15 cellular contexts compared by ENCODE assay signal in genomic region chr19:47143322-47144073, GRCh38. TPM values are rescaled to one million over a fixed set of nuclear protein-coding genes. Genes with fewer than 3 reads are reported as not detected.
DNase-seq lines count a peak whose midpoint lies in the region; ATAC-seq, FAIRE-seq and TF ChIP-seq lines count a peak whose summit lies in the region.
"Had no signal": no experiment of that assay in that cellular context is flagged by ENCODE, and none has a peak within 500 bp of the region (broad histone marks: within the 10 kb centered on the region; RNA-seq: fewer than 3 reads in every experiment).

No MANE protein-coding gene starts in this region.

- H4K91ac ChIP-seq in H1 (replicated peaks; ENCODE audit: insufficient read length, low read length) (no peak overlapping the region), neuronal stem cell (ENCODE audit: low read depth, low read length, poor library complexity) (no peak overlapping the region)

- TF ChIP-seq POLR2A in A549 (IDR thresholded peaks at IDR 0.05; ENCODE audit: low read length) (no peak), H1 (IDR thresholded peaks at IDR 0.05; ENCODE audit: control extremely low read depth in 1 of 2, low read depth in 2 of 2, low read length in 2 of 2) (no peak), prostate gland (IDR thresholded peaks at IDR 0.05) (no peak)

- FAIRE-seq in A549 (lab: Jason Lieb, UNC) (no peak), H1 (lab: Jason Lieb, UNC) (no peak)

- H2BK120ac ChIP-seq in H1 (replicated peaks; ENCODE audit: low read depth, low read length), result no peak overlapping the region
- H2BK120ac ChIP-seq in neuronal stem cell (ENCODE audit: low read depth, low read length), result no peak overlapping the region

- H4K8ac ChIP-seq in H1 (ENCODE audit: extremely low read depth, insufficient read depth, low read length) (no peak overlapping the region), neuronal stem cell (ENCODE audit: low read depth, low read length) (no peak overlapping the region)

- H3K27ac ChIP-seq in A549, result peak overlapping the region in 1 of 2 experiments; percentile 29; a peak in 3 of 6 replicates
- peak overlapping the region; percentile 42; the same call in 1 of the 2 replicates for H3K27ac ChIP-seq in H1 (ENCODE audit: low read depth, low read length)
- peak overlapping the region; percentile 39 to 61 for H3K27ac ChIP-seq in prostate gland
- no peak overlapping the region for H3K27ac ChIP-seq in naive thymus-derived CD4-positive, alpha-beta T cell (ENCODE audit: low read depth, low read length)
- H3K27ac ChIP-seq in neuronal stem cell (replicated peaks; ENCODE audit: low read length), result no peak overlapping the region
- H3K27ac ChIP-seq: ascending aorta, coronary artery, tibial artery had no signal

- TF ChIP-seq CTCF in A549 (IDR thresholded peaks at IDR 0.05), result no peak
- TF ChIP-seq CTCF in LNCaP clone FGC (IDR thresholded peaks at IDR 0.05; ENCODE audit: control insufficient read depth, extremely low read depth, insufficient read depth), result no peak
- no peak for TF ChIP-seq CTCF in H1 (IDR thresholded peaks at IDR 0.05; ENCODE audit: control extremely low read depth in 1 of 3, insufficient read depth in 1 of 3, low read depth in 1 of 3, low read length in 3 of 3)
- TF ChIP-seq CTCF in prostate gland (IDR thresholded peaks at IDR 0.05), result peak in 1 of 4 experiments; percentile 1
- no peak for TF ChIP-seq CTCF in GM20000 (IDR thresholded peaks at IDR 0.05; ENCODE audit: extremely low read depth, missing control alignments)

- H3K4me2 ChIP-seq in A549 (peak overlapping the region; percentile 44), H1 (ENCODE audit: insufficient read depth in 1 of 2, low read depth in 2 of 2, low read length in 2 of 2) (no peak overlapping the region), neuronal stem cell (ENCODE audit: insufficient read depth, low read length, poor library complexity, severe bottlenecking) (no peak overlapping the region)

- peaks cover 17 to 34% of the 10 kb centered on the region in 2 experiments for H4K20me1 ChIP-seq in H1 (replicated peaks in 1 of 2; ENCODE audit: control insufficient read depth in 1 of 2, insufficient read depth in 2 of 2, low read length in 2 of 2)

- H3K18ac ChIP-seq in H1 (ENCODE audit: extremely low read depth, low read length), result no peak overlapping the region
- no peak overlapping the region for H3K18ac ChIP-seq in neuronal stem cell (ENCODE audit: low read length)

- H3K27ac Mint-ChIP-seq in naive thymus-derived CD4-positive, alpha-beta T cell, result peak overlapping the region in 4 of 9 donors; percentile 11 to 73 (median 42)

- H3K9me3 ChIP-seq in A549 (no peaks in the 10 kb centered on the region), H1 (ENCODE audit: insufficient read depth in 2 of 2, low read depth in 1 of 2, low read length in 1 of 2) (no peaks in the 10 kb centered on the region), prostate gland (no peaks in the 10 kb centered on the region), neuronal stem cell (replicated peaks in 1 of 2; ENCODE audit: control insufficient read depth in 2 of 2, insufficient read depth in 1 of 2, low read depth in 1 of 2, low read length in 2 of 2) (no peaks in the 10 kb centered on the region)
- no peaks in the 10 kb centered on the region for H3K9me3 ChIP-seq in naive thymus-derived CD4-positive, alpha-beta T cell (ENCODE audit: control insufficient read depth in 2 of 3, low read length in 3 of 3)
- H3K9me3 ChIP-seq: ascending aorta, tibial artery had no signal

- peaks cover 34% of the 10 kb centered on the region for H3K4me1 ChIP-seq in A549
- H3K4me1 ChIP-seq in H1 (replicated peaks in 1 of 4; ENCODE audit: control insufficient read depth in 3 of 4, insufficient read depth in 4 of 4, low read length in 3 of 4), result no peaks in the 10 kb centered on the region
- no peaks in the 10 kb centered on the region for H3K4me1 ChIP-seq in prostate gland (replicated peaks)
- H3K4me1 ChIP-seq in naive thymus-derived CD4-positive, alpha-beta T cell (ENCODE audit: control insufficient read depth in 2 of 2, insufficient read depth in 2 of 2, low read length in 2 of 2), result peaks cover 21 to 38% of the 10 kb centered on the region in 2 donors
- no peaks in the 10 kb centered on the region for H3K4me1 ChIP-seq in neuronal stem cell (ENCODE audit: control insufficient read depth in 2 of 2, insufficient read depth in 1 of 2, low read depth in 1 of 2, low read length in 2 of 2)
- H3K4me1 ChIP-seq: ascending aorta, tibial artery had no signal

- H4K5ac ChIP-seq in H1 (ENCODE audit: insufficient read length, low read depth, low read length), result no peak overlapping the region

- H3K36me3 Mint-ChIP-seq in naive thymus-derived CD4-positive, alpha-beta T cell, result peaks cover 3 to 39% (median 25%) of the 10 kb centered on the region in 5 donors

- peaks cover 31 to 90% of the 10 kb centered on the region in 2 experiments for H3K79me2 ChIP-seq in H1 (ENCODE audit: control insufficient read depth in 1 of 2, insufficient read depth in 2 of 2, low read length in 2 of 2)

- H3K4me3 ChIP-seq in A549 (no peak overlapping the region), LNCaP clone FGC (ENCODE audit: low read depth, low read length) (no peak overlapping the region), H1 (ENCODE audit: extremely low read depth in 1 of 4, insufficient read depth in 2 of 4, low read depth in 3 of 4, low read length in 4 of 4) (no peak overlapping the region), prostate gland (no peak overlapping the region), neuronal stem cell (ENCODE audit: low read length in 2 of 2) (no peak overlapping the region)
- H3K4me3 ChIP-seq in naive thymus-derived CD4-positive, alpha-beta T cell (ENCODE audit: low read length), result no peak overlapping the region
- H3K4me3 ChIP-seq: ascending aorta, coronary artery, tibial artery had no signal

- CTCF ChIA-PET in A549 (lab: Yijun Ruan, JAX), result interaction anchor here (0.6 to 26.9 kb wide), 10 partner anchors 11 to 130 kb away, joined by 3 to 364 read pairs (median 5); partner anchors contain the start of gene SAE1
- CTCF ChIA-PET in H1 (lab: Charles Lee; ENCODE audit: partially characterized antibody), result interaction anchor here (0.8 to 2.3 kb wide), 9 partner anchors 11 to 104 kb away, joined by 3 to 10 read pairs (median 3); no protein-coding TSS in a partner anchor
- CTCF ChIA-PET in naive thymus-derived CD4-positive, alpha-beta T cell (lab: Charles Lee), result interaction anchor here (0.8 to 1.6 kb wide), 4 partner anchors 18 to 101 kb away, joined by 3 to 5 read pairs (median 4); no protein-coding TSS in a partner anchor

- no peak overlapping the region for H2BK15ac ChIP-seq in H1 (ENCODE audit: low read length)
- no peak overlapping the region for H2BK15ac ChIP-seq in neuronal stem cell (ENCODE audit: low read length)

- peaks cover 22 to 59% (median 44%) of the 10 kb centered on the region in 4 experiments; a peak in 7 of 8 replicates for H3K36me3 ChIP-seq in H1 (ENCODE audit: control insufficient read depth in 2 of 4, insufficient read depth in 4 of 4, low read length in 3 of 4)
- peaks cover 0 to 7% of the 10 kb centered on the region in 2 donors for H3K36me3 ChIP-seq in prostate gland
- peaks cover 0 to 16% (median 0%) of the 10 kb centered on the region in 3 experiments for H3K36me3 ChIP-seq in naive thymus-derived CD4-positive, alpha-beta T cell (ENCODE audit: control insufficient read depth in 2 of 3, insufficient read depth in 3 of 3, low read length in 3 of 3)
- peaks cover 41 to 83% of the 10 kb centered on the region in 2 donors for H3K36me3 ChIP-seq in neuronal stem cell (replicated peaks in 1 of 2; ENCODE audit: control insufficient read depth in 2 of 2, insufficient read depth in 2 of 2, low read length in 2 of 2)

- no peaks in the 10 kb centered on the region for H3K23me2 ChIP-seq in H1 (ENCODE audit: low read depth, low read length)

- H2AK5ac ChIP-seq in H1 (ENCODE audit: low read depth, low read length), result no peak overlapping the region
- no peak overlapping the region for H2AK5ac ChIP-seq in neuronal stem cell (ENCODE audit: low read depth, low read length)

- H3K56ac ChIP-seq in H1 (replicated peaks; ENCODE audit: insufficient read length, low read depth, low read length), result no peak overlapping the region

- H2BK5ac ChIP-seq in H1 (ENCODE audit: low read depth, low read length) (no peak overlapping the region), neuronal stem cell (ENCODE audit: low read length) (no peak overlapping the region)

- DNase-seq in A549 (ENCODE audit: low read depth in 1 of 2, low spot score in 1 of 2) (no peak), LNCaP clone FGC (ENCODE audit: low read depth) (peak; percentile 89), H1 (ENCODE audit: low read depth in 1 of 2, low spot score in 2 of 2) (no peak), prostate gland (ENCODE audit: low spot score) (peak; percentile 65), GM20000 (ENCODE audit: low spot score) (no peak), neuronal stem cell (ENCODE audit: low spot score) (no peak)
- no peak for DNase-seq in naive thymus-derived CD4-positive, alpha-beta T cell
- DNase-seq: activated CD8-positive, alpha-beta memory T cell treated with anti-CD3 and anti-CD28 coated beads, Interleukin-2, amount 50 U/mL, for 48 hours; NCI-H1694 treated with DMSO at 0.1 percent for 48 hours; NCI-H510A; OCI-M1; tibial artery had no signal

- H3K27me3 Mint-ChIP-seq in naive thymus-derived CD4-positive, alpha-beta T cell, result no peaks in the 10 kb centered on the region

- H3K14ac ChIP-seq in H1 (ENCODE audit: insufficient read length), result no peak overlapping the region
- no peak overlapping the region for H3K14ac ChIP-seq in neuronal stem cell (ENCODE audit: low read length)

- peaks cover 0 to 3% (median 0%) of the 10 kb centered on the region in 11 donors for H3K9me3 Mint-ChIP-seq in naive thymus-derived CD4-positive, alpha-beta T cell

- H3K9ac ChIP-seq in H1 (replicated peaks in 1 of 4; ENCODE audit: extremely low read depth in 1 of 4, low read depth in 3 of 4, low read length in 3 of 4), result no peak overlapping the region
- H3K9ac ChIP-seq in neuronal stem cell (ENCODE audit: low read depth, low read length, poor library complexity), result no peak overlapping the region

- H3K4me1 Mint-ChIP-seq in naive thymus-derived CD4-positive, alpha-beta T cell, result peaks cover 29 to 75% (median 57%) of the 10 kb centered on the region in 7 donors

- H3K27me3 ChIP-seq in H1 (replicated peaks in 1 of 4; ENCODE audit: control insufficient read depth in 3 of 4, extremely low read depth in 1 of 4, insufficient read depth in 3 of 4, low read length in 3 of 4) (no peaks in the 10 kb centered on the region), prostate gland (replicated peaks; ENCODE audit: insufficient read depth) (no peaks in the 10 kb centered on the region), neuronal stem cell (ENCODE audit: control insufficient read depth in 3 of 3, insufficient read depth in 3 of 3, low read depth in 1 of 3, low read length in 3 of 3) (no peaks in the 10 kb centered on the region)
- H3K27me3 ChIP-seq in naive thymus-derived CD4-positive, alpha-beta T cell (ENCODE audit: control insufficient read depth in 2 of 2, insufficient read depth in 2 of 2, low read length in 2 of 2), result no peaks in the 10 kb centered on the region
- H3K27me3 ChIP-seq: ascending aorta, tibial artery had no signal

- H3K23ac ChIP-seq in H1 (ENCODE audit: insufficient read length), result no peak overlapping the region
- H3K23ac ChIP-seq in neuronal stem cell (ENCODE audit: low read depth, low read length, poor library complexity), result no peak overlapping the region

- no peak for ATAC-seq in A549
- ATAC-seq in GM18873 (IDR thresholded peaks at IDR 0.05; ENCODE audit: low FRiP score, unreplicated experiment), result no peak
- ATAC-seq in naive thymus-derived CD4-positive, alpha-beta T cell, result no peak

- H2BK12ac ChIP-seq in H1 (ENCODE audit: low read depth, low read length) (no peak overlapping the region), neuronal stem cell (ENCODE audit: low read length) (no peak overlapping the region)

- intact Hi-C loops in prostate gland (cut with DNase I), result no loop called here
- intact Hi-C loops in naive thymus-derived CD4-positive, alpha-beta T cell (cut with micrococcal nuclease), result no loop called here

- peaks cover 4% of the 10 kb centered on the region for H3K79me1 ChIP-seq in H1 (ENCODE audit: low read depth, low read length)
- H3K79me1 ChIP-seq in neuronal stem cell (ENCODE audit: low read depth, low read length), result peaks cover 5% of the 10 kb centered on the region

- H2AFZ ChIP-seq in H1 (ENCODE audit: low read length), result no peak overlapping the region
- no peak overlapping the region for H2AFZ ChIP-seq in neuronal stem cell (ENCODE audit: low read length)

- H2BK20ac ChIP-seq in H1 (ENCODE audit: low read length), result no peak overlapping the region

- 77% methylated on average over 11 of the region's 11 CpGs for WGBS in A549 (ENCODE audit: missing lambda C conversion rate)
- 93% methylated on average over 11 of the region's 11 CpGs; no CpG with 5 or more reads in 1 of the 2 experiments for WGBS in H1 (ENCODE audit: extremely low coverage in 1 of 2, insufficient coverage in 1 of 2, insufficient read length in 1 of 2, insufficient replicate concordance in 2 of 2, low coverage in 1 of 2, low lambda C conversion rate in 2 of 2, missing lambda C conversion rate in 1 of 2), 2 experiments
- WGBS in prostate gland, result 37% methylated on average over 11 of the region's 11 CpGs
- WGBS in neuronal stem cell (ENCODE audit: extremely low coverage in 2 of 2, insufficient read length in 2 of 2, insufficient replicate concordance in 1 of 2), 2 donors, result no CpG with 5 or more reads among the region's 11 CpGs

- peak overlapping the region in 3 of 10 donors; percentile 9 to 45 (median 32) for H3K4me3 Mint-ChIP-seq in naive thymus-derived CD4-positive, alpha-beta T cell

- no peak overlapping the region for H3K4ac ChIP-seq in H1 (replicated peaks; ENCODE audit: insufficient read length, low read depth, low read length)
- no peak overlapping the region for H3K4ac ChIP-seq in neuronal stem cell (ENCODE audit: low read length)

- POLR2A ChIA-PET in A549 (lab: Yijun Ruan, JAX), result interaction anchor here (0.7 to 1.2 kb wide), 2 partner anchors 101 to 527 kb away, joined by 3 read pairs; no protein-coding TSS in a partner anchor
- POLR2A ChIA-PET in H1 (lab: Charles Lee; ENCODE audit: partially characterized antibody), result interaction anchor here (0.6 to 13.9 kb wide), 13 partner anchors 8 to 247 kb away, joined by 3 to 98 read pairs (median 3); partner anchors contain the start of gene SAE1
- POLR2A ChIA-PET in naive thymus-derived CD4-positive, alpha-beta T cell (lab: Charles Lee), result interaction anchor here (0.7 to 3.6 kb wide), 5 partner anchors 11 to 103 kb away, joined by 3 to 23 read pairs (median 3); no protein-coding TSS in a partner anchor

- TF ChIP-seq RAD21 in A549 (conservative IDR thresholded peaks at IDR 0.05 in 1 of 2, IDR thresholded peaks at IDR 0.05 in 1 of 2), result no peak
- no peak for TF ChIP-seq RAD21 in H1 (IDR thresholded peaks at IDR 0.05 in 1 of 2, conservative IDR thresholded peaks at IDR 0.05 in 1 of 2; ENCODE audit: low read depth in 2 of 2, low read length in 2 of 2)

- TF ChIP-seq EP300 in A549 (IDR thresholded peaks at IDR 0.05), result no peak
- no peak for TF ChIP-seq EP300 in H1 (IDR thresholded peaks at IDR 0.05; ENCODE audit: borderline replicate concordance in 1 of 2, low read depth in 2 of 2, low read length in 2 of 2)

RNA-seq across cellular contexts. Expression of gene SAE1, which starts 12.9 kb away (rescaled TPM):
- polyA plus RNA-seq in A549 (2011; rRNA removed) (229 and 249 TPM in 2 replicates), A549 (2017; fragmentation: RNase III; extraction: RNeasy Plus Mini Kit Qiagen cat#74134 plus additional on column Dnase treatment) (187 to 206 TPM (median 205 TPM) in 3 replicates), H1 (2011; rRNA removed) (204 and 213 TPM in 2 replicates)
- 190 and 220 TPM in 2 replicates for polyA plus RNA-seq in A549 (2012; cell fraction: cytosol; rRNA removed)
- 134 and 175 TPM in 2 replicates for polyA plus RNA-seq in A549 (2012; cell fraction: nucleus; rRNA removed)
- polyA minus RNA-seq in A549 (2011; rRNA and poly(A)+ RNA removed), result 87.6 and 96.8 TPM in 2 replicates
- total RNA-seq in H1 (2021; fragmentation: NEBNext Ultra II Directional; extraction: Animal tissue kit (Norgen Biotek cat#: 25700)), result 268 and 273 TPM in 2 replicates
- polyA plus RNA-seq in H1 (2011; cell fraction: cytosol; rRNA removed), result 282 TPM
- 128 TPM for polyA plus RNA-seq in H1 (2011; cell fraction: nucleus; rRNA removed)
- polyA plus RNA-seq in H1 (2012, experiment 1 of 2), result 252 to 307 TPM (median 272 TPM) in 4 replicates
- 223 TPM for polyA plus RNA-seq in H1 (2012, experiment 2 of 2)
- polyA plus RNA-seq in H1 (2013, experiment 1 of 2), result 207 TPM
- polyA plus RNA-seq in H1 (2013, experiment 2 of 2), result 212 TPM
- 127 and 143 TPM in 2 replicates for polyA minus RNA-seq in H1 (2011; rRNA and poly(A)+ RNA removed)
- 79.1 TPM for polyA minus RNA-seq in H1 (2011; cell fraction: cytosol; rRNA and poly(A)+ RNA removed)
- polyA minus RNA-seq in H1 (2011; cell fraction: nucleus; rRNA and poly(A)+ RNA removed), result 38.4 TPM
- total RNA-seq in prostate gland, result 10 to 100 TPM; 48.4 to 73.0 TPM
- 100 to 1,000 TPM in 1 of 5 experiments, 10 to 100 TPM in 4; 34.3 to 115 (median 46.4) TPM for total RNA-seq in naive thymus-derived CD4-positive, alpha-beta T cell
- 100 to 1,000 TPM; 145 to 181 TPM for polyA plus RNA-seq in naive thymus-derived CD4-positive, alpha-beta T cell
- polyA plus RNA-seq in neuronal stem cell (2013, experiment 1 of 2), result 238 TPM
- 232 TPM for polyA plus RNA-seq in neuronal stem cell (2013, experiment 2 of 2)

RNA-seq across cellular contexts. Expression of gene ZC3H4, which starts 29.9 kb away (rescaled TPM):
- 7.7 and 9.6 TPM in 2 replicates for polyA plus RNA-seq in A549 (2011; rRNA removed)
- 5.9 and 8.3 TPM in 2 replicates for polyA plus RNA-seq in A549 (2012; cell fraction: cytosol; rRNA removed)
- 16.1 and 19.8 TPM in 2 replicates for polyA plus RNA-seq in A549 (2012; cell fraction: nucleus; rRNA removed)
- 29.7 to 37.9 TPM (median 33.4 TPM) in 3 replicates for polyA plus RNA-seq in A549 (2017; fragmentation: RNase III; extraction: RNeasy Plus Mini Kit Qiagen cat#74134 plus additional on column Dnase treatment)
- polyA minus RNA-seq in A549 (2011; rRNA and poly(A)+ RNA removed), result 13.0 and 16.6 TPM in 2 replicates
- total RNA-seq in H1 (2021; fragmentation: NEBNext Ultra II Directional; extraction: Animal tissue kit (Norgen Biotek cat#: 25700)), result 92.0 and 104 TPM in 2 replicates
- 6.6 and 9.8 TPM in 2 replicates for polyA plus RNA-seq in H1 (2011; rRNA removed)
- 8.5 TPM for polyA plus RNA-seq in H1 (2011; cell fraction: cytosol; rRNA removed)
- 22.5 TPM for polyA plus RNA-seq in H1 (2011; cell fraction: nucleus; rRNA removed)
- polyA plus RNA-seq in H1 (2012, experiment 1 of 2), result 35.8 to 57.1 TPM (median 46.0 TPM) in 4 replicates
- polyA plus RNA-seq in H1 (2012, experiment 2 of 2), result 21.2 TPM
- 34.8 TPM for polyA plus RNA-seq in H1 (2013, experiment 1 of 2)
- 33.0 TPM for polyA plus RNA-seq in H1 (2013, experiment 2 of 2)
- 17.8 and 22.5 TPM in 2 replicates for polyA minus RNA-seq in H1 (2011; rRNA and poly(A)+ RNA removed)
- polyA minus RNA-seq in H1 (2011; cell fraction: cytosol; rRNA and poly(A)+ RNA removed), result 32.1 TPM
- 20.7 TPM for polyA minus RNA-seq in H1 (2011; cell fraction: nucleus; rRNA and poly(A)+ RNA removed)
- 10 to 100 TPM; 35.3 to 49.1 TPM for total RNA-seq in prostate gland
- total RNA-seq in naive thymus-derived CD4-positive, alpha-beta T cell, result 100 to 1,000 TPM in 1 of 5 experiments, 10 to 100 TPM in 4; 53.6 to 123 (median 73.0) TPM
- polyA plus RNA-seq in naive thymus-derived CD4-positive, alpha-beta T cell, result 1 to 10 TPM; 2.0 to 2.3 TPM
- polyA plus RNA-seq in neuronal stem cell (2013, experiment 1 of 2), result 19.2 TPM
- polyA plus RNA-seq in neuronal stem cell (2013, experiment 2 of 2), result 19.1 TPM

Comparison
In these comparisons a context has a peak if more than half of its experiments do, and no peak if none do; other contexts are left out.
1. DNase-seq: peak in LNCaP clone FGC (single experiment) and prostate gland (single experiment); none in A549 (0 of 2), H1 (0 of 2), naive thymus-derived CD4-positive, alpha-beta T cell (0 of 9), GM20000 (single experiment) and neuronal stem cell (single experiment).
2. H3K27ac ChIP-seq: peak in H1 (single experiment) and prostate gland (2 of 2); none in naive thymus-derived CD4-positive, alpha-beta T cell (single experiment) and neuronal stem cell (single experiment).